16 cellular contexts compared by ENCODE assay signal in the genomic region with DNA sequence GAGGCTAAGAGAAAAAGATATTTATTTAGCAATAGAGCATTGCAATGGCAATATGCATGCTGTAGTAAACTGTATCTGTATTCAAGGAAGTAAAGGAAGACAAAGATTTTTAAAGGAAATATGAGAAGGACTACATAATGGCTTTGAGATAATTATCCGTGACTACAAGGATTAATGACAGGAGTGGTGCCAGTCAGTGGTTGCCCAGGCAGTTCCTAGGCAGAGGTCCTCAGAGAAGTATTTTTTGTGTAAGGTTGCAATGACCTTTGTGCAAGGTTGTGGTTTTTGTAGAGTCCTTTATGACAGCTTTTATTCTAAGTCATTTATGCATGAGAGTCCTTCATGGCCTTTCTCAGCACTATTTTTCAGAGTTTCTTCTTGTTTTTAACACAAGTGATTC.
"Had no signal": no experiment of that assay in that cellular context is flagged by ENCODE, and none has a peak within 500 bp of the region (broad histone marks: within the 10 kb centered on the region; RNA-seq: fewer than 3 reads in every experiment).

No MANE protein-coding gene starts in this region.

- ATAC-seq: lower lobe of right lung, natural killer cell, right cardiac atrium had no signal

- H3K9me3 ChIP-seq: lower lobe of right lung, ovary had no signal

- H3K4me3 ChIP-seq: left ventricle myocardium inferior, lower lobe of right lung, neural progenitor cell, ovary had no signal

- H3K27me3 ChIP-seq: foreskin keratinocyte, neural progenitor cell, ovary had no signal

- H3K4me1 ChIP-seq: left ventricle myocardium inferior, lower lobe of right lung had no signal

- H3K36me3 ChIP-seq: left ventricle myocardium inferior, lower lobe of right lung, neural progenitor cell, ovary had no signal

- DNase-seq: effector CD4-positive, alpha-beta T cell; endodermal cell; erythroblast; foreskin keratinocyte; immature natural killer cell; left ventricle myocardium inferior; lower lobe of right lung; natural killer cell; nucleus accumbens; ovary; right cardiac atrium; small intestine; stimulated activated CD4-positive, alpha-beta T cell treated with anti-CD3 and anti-CD28 coated beads, Interleukin-12 subunit alpha, Interleukin-12 subunit beta, amount 100 ng/mL, for 4 hours; stimulated activated naive CD4-positive, alpha-beta T cell; trophoblast cell had no signal

- H3K27ac ChIP-seq: foreskin keratinocyte, left ventricle myocardium inferior, lower lobe of right lung, neural progenitor cell, ovary had no signal
